7 cellular contexts compared by ENCODE assay signal in the genomic region with DNA sequence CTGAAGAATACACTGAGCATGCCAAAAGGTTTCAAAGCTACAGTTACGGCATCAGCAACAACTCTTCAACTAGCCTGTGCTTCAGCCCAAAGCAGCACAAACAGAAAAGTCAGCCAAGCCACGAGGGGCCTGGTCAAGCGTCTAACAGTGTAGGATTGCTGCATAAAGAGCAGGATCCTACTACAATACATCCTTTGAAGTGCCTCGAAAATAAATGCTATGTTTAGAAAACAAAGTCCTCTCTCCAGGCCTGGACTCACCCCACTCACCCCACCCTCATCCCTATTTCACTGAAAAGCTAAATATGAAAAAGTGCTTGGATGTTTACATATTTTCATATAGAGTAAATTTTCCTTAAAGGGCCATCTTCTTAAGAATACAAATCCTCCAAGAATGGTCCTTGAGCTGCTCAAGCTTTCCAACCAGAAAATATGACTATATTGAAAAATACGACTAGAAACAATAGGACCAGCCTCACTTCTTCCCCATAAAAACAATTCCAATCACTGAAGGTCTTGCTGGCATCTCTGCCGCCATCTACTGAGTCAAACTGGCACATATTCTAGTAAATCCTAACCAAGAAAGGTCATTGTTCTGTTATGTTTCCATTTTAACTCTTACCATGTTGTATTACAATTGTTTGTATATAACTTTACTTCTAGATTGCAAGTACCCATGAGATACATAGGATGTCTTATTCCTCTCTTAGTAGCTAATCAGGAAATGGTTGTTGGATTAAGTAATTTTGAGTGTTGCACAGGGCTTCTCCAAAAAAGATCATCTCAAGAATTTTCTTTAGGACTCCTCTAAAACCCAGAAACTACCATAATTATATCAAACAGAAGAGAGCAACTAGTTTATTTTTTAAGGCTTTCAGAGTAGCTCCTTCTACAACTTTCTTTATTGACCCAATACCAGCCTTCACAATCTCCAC.
A peak's percentile ranks its signal among the peaks of the same experiment; 100 is the strongest.
DNase-seq lines count a peak whose midpoint lies in the region; ATAC-seq and TF ChIP-seq lines count a peak whose summit lies in the region.

No MANE protein-coding gene starts in this region.

- no peaks in the 10 kb centered on the region for H3K9me3 Mint-ChIP-seq in activated T-cell treated with anti-CD3 and anti-CD28 coated beads, Interleukin-2, amount 50 U/mL, for 72 hours
- no peaks in the 10 kb centered on the region for H3K9me3 Mint-ChIP-seq in osteocyte (ENCODE audit: unreplicated experiment)

- H3K36me3 ChIP-seq in gastroesophageal sphincter, result no peaks in the 10 kb centered on the region

- H3K4me1 ChIP-seq in gastroesophageal sphincter, result peaks cover 6 to 67% (median 16%) of the 10 kb centered on the region in 3 donors

- TF ChIP-seq EP300 in gastroesophageal sphincter (IDR thresholded peaks at IDR 0.05), result no peak

- 0 to 6% methylated on average over 3 to 6 of the region's 6 CpGs for WGBS in gastroesophageal sphincter (ENCODE audit: low coverage in 1 of 2), 2 donors

- H3K9me3 ChIP-seq in gastroesophageal sphincter, result no peaks in the 10 kb centered on the region

- H3K4me1 Mint-ChIP-seq in activated T-cell treated with anti-CD3 and anti-CD28 coated beads, Interleukin-2, amount 50 U/mL, for 72 hours (ENCODE audit: low read depth), result no peaks in the 10 kb centered on the region
- peaks cover 56% of the 10 kb centered on the region for H3K4me1 Mint-ChIP-seq in osteocyte (ENCODE audit: unreplicated experiment)

- no peak overlapping the region for H3K4me3 Mint-ChIP-seq in activated T-cell treated with anti-CD3 and anti-CD28 coated beads, Interleukin-2, amount 50 U/mL, for 72 hours
- no peak overlapping the region for H3K4me3 Mint-ChIP-seq in osteocyte (ENCODE audit: unreplicated experiment)

- TF ChIP-seq CTCF in gastroesophageal sphincter (IDR thresholded peaks at IDR 0.05) (peak; percentile 59 to 85 (median 74)), osteocyte (IDR thresholded peaks at IDR 0.05) (peak; percentile 87)

- peak overlapping the region; percentile 29 to 78 (median 76) for H3K27ac ChIP-seq in gastroesophageal sphincter

- DNase-seq in ELR (ENCODE audit: low read depth) (peak; percentile 86), NCI-H460 (ENCODE audit: extremely low read depth, low read depth) (peak; percentile 67), osteocyte (ENCODE audit: extremely low spot score, unreplicated experiment) (peak; percentile 36)
- peak; percentile 11 to 27 for DNase-seq in activated T-cell treated with anti-CD3 and anti-CD28 coated beads, Interleukin-2, amount 50 U/mL, for 72 hours

- peak; percentile 66 for ATAC-seq in HG02759 (IDR thresholded peaks at IDR 0.05; ENCODE audit: unreplicated experiment)
- ATAC-seq in activated T-cell treated with anti-CD3 and anti-CD28 coated beads, Interleukin-2, amount 50 U/mL, for 72 hours (replicated peaks in 1 of 2), result peak in 1 of 2 donors; percentile 55
- ATAC-seq in gastroesophageal sphincter, result peak; percentile 85
- ATAC-seq in HG03571 (IDR thresholded peaks at IDR 0.05; ENCODE audit: unreplicated experiment), result no peak

- H3K27me3 ChIP-seq in gastroesophageal sphincter, result no peaks in the 10 kb centered on the region

- H3K4me3 ChIP-seq in gastroesophageal sphincter, result no peak overlapping the region

- no peak overlapping the region for H3K27ac Mint-ChIP-seq in activated T-cell treated with anti-CD3 and anti-CD28 coated beads, Interleukin-2, amount 50 U/mL, for 72 hours
- peak overlapping the region; percentile 81 for H3K27ac Mint-ChIP-seq in osteocyte (ENCODE audit: unreplicated experiment)

- no peak for TF ChIP-seq POLR2A in gastroesophageal sphincter (IDR thresholded peaks at IDR 0.05)

- no peaks in the 10 kb centered on the region for H3K27me3 Mint-ChIP-seq in activated T-cell treated with anti-CD3 and anti-CD28 coated beads, Interleukin-2, amount 50 U/mL, for 72 hours (ENCODE audit: low read depth)
- H3K27me3 Mint-ChIP-seq in osteocyte (ENCODE audit: unreplicated experiment), result no peaks in the 10 kb centered on the region

- no peaks in the 10 kb centered on the region for H3K36me3 Mint-ChIP-seq in activated T-cell treated with anti-CD3 and anti-CD28 coated beads, Interleukin-2, amount 50 U/mL, for 72 hours (ENCODE audit: insufficient read depth in 2 of 2)
- peaks cover 4% of the 10 kb centered on the region for H3K36me3 Mint-ChIP-seq in osteocyte (ENCODE audit: unreplicated experiment)

Comparison
In these comparisons a context has a peak if more than half of its experiments do, and no peak if none do; other contexts are left out.
1. DNase-seq: peak in every context shown above with its lines; median percentile 86 in ELR; 67 in NCI-H460; 36 in osteocyte; 19 in activated T-cell treated with anti-CD3 and anti-CD28 coated beads, Interleukin-2, amount 50 U/mL, for 72 hours.